ENCODE assay signal across 14 cellular contexts in the genomic region with DNA sequence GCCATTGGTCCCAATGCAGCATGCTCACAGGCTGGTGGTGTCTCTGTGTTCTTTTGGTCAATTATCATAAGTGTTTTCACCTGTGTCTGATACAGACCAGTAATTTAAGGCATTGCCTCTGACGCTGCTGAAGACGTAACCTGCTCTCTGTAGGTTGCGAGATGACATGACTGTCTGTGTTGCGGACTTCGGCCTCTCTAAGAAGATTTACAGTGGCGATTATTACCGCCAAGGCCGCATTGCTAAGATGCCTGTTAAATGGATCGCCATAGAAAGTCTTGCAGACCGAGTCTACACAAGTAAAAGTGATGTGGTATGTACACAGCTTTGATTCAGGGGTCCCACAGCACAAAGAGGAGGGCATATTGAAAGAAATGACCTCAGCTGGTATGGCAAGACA. TPM values are rescaled to one million over a fixed set of nuclear protein-coding genes. Genes with fewer than 3 reads are reported as not detected.
DNase-seq lines count a peak whose midpoint lies in the region; ATAC-seq and TF ChIP-seq lines count a peak whose summit lies in the region.
"Had no signal": no experiment of that assay in that cellular context is flagged by ENCODE, and none has a peak within 500 bp of the region (broad histone marks: within the 10 kb centered on the region; RNA-seq: fewer than 3 reads in every experiment).

No MANE protein-coding gene starts in this region.

- intact Hi-C loops in esophagus muscularis mucosa (cut with DNase I): no loop called here

- H3K4me3 ChIP-seq in GM23338 (no peak overlapping the region), Peyer's patch (no peak overlapping the region), esophagus muscularis mucosa (no peak overlapping the region)
- H3K4me3 ChIP-seq: BLaER1 had no signal

- H3K27me3 Mint-ChIP-seq in GM23338 (ENCODE audit: insufficient read depth, low read depth, poor library complexity): no peaks in the 10 kb centered on the region
- H3K27me3 Mint-ChIP-seq in type B pancreatic cell: no peaks in the 10 kb centered on the region

- H3K27ac Mint-ChIP-seq in GM23338: peak overlapping the region; percentile 46; the same call in 1 of the 2 replicates
- peak overlapping the region; percentile 72 for H3K27ac Mint-ChIP-seq in type B pancreatic cell
- H3K27ac Mint-ChIP-seq: CD4-positive, alpha-beta memory T cell; H9 had no signal

- H3K4me1 ChIP-seq in GM23338 (ENCODE audit: insufficient read depth): no peaks in the 10 kb centered on the region
- peaks cover 0 to 11% (median 0%) of the 10 kb centered on the region in 4 donors for H3K4me1 ChIP-seq in Peyer's patch
- no peaks in the 10 kb centered on the region for H3K4me1 ChIP-seq in esophagus muscularis mucosa
- H3K4me1 ChIP-seq: BLaER1 had no signal

- no peaks in the 10 kb centered on the region for H3K36me3 ChIP-seq in GM23338 (ENCODE audit: insufficient read depth)
- no peaks in the 10 kb centered on the region for H3K36me3 ChIP-seq in Peyer's patch
- peaks cover 0 to 70% (median 27%) of the 10 kb centered on the region in 4 donors for H3K36me3 ChIP-seq in esophagus muscularis mucosa
- H3K36me3 ChIP-seq: BLaER1 had no signal

- no peaks in the 10 kb centered on the region for H4K20me1 ChIP-seq in GM23338 (replicated peaks; ENCODE audit: insufficient read depth)
- H4K20me1 ChIP-seq: BLaER1 had no signal

- peaks cover 8% of the 10 kb centered on the region; the same call in 2 of the 3 replicates for H3K36me3 Mint-ChIP-seq in GM23338 (ENCODE audit: low read depth)
- H3K36me3 Mint-ChIP-seq in type B pancreatic cell: peaks cover 47% of the 10 kb centered on the region
- H3K36me3 Mint-ChIP-seq: CD4-positive, alpha-beta memory T cell had no signal

- no peaks in the 10 kb centered on the region for H3K9me3 ChIP-seq in Peyer's patch
- no peaks in the 10 kb centered on the region for H3K9me3 ChIP-seq in esophagus muscularis mucosa
- H3K9me3 ChIP-seq: BLaER1 had no signal

- peaks cover 11% of the 10 kb centered on the region; the same call in 2 of the 3 replicates for H3K4me1 Mint-ChIP-seq in GM23338
- H3K4me1 Mint-ChIP-seq in type B pancreatic cell (ENCODE audit: unreplicated experiment): peaks cover 16% of the 10 kb centered on the region
- H3K4me1 Mint-ChIP-seq: CD4-positive, alpha-beta memory T cell had no signal

- H3K27me3 ChIP-seq in GM23338 (ENCODE audit: insufficient read depth) (no peaks in the 10 kb centered on the region), Peyer's patch (no peaks in the 10 kb centered on the region), esophagus muscularis mucosa (no peaks in the 10 kb centered on the region)
- H3K27me3 ChIP-seq: BLaER1 had no signal

- no peak for TF ChIP-seq EP300 in esophagus muscularis mucosa (IDR thresholded peaks at IDR 0.05)

- no peak overlapping the region for H3K4me3 Mint-ChIP-seq in GM23338
- no peak overlapping the region for H3K4me3 Mint-ChIP-seq in type B pancreatic cell
- H3K4me3 Mint-ChIP-seq: CD14-positive monocyte; CD4-positive, alpha-beta memory T cell; H9 had no signal

- WGBS in esophagus muscularis mucosa: 94% methylated on average over 10 of the region's 10 CpGs

- H3K27ac ChIP-seq in GM23338 (ENCODE audit: low read depth) (no peak overlapping the region), Peyer's patch (peak overlapping the region in 2 of 4 donors; percentile 64 to 72), esophagus muscularis mucosa (replicated peaks in 1 of 4) (no peak overlapping the region)
- H3K27ac ChIP-seq: BLaER1 had no signal

- no peaks in the 10 kb centered on the region for H3F3A ChIP-seq in GM23338 (replicated peaks; ENCODE audit: low read depth)

- H3K4me2 ChIP-seq in GM23338: no peak overlapping the region
- H3K4me2 ChIP-seq: BLaER1 had no signal

- H3K9me3 Mint-ChIP-seq in GM23338: no peaks in the 10 kb centered on the region
- H3K9me3 Mint-ChIP-seq in type B pancreatic cell: no peaks in the 10 kb centered on the region
- H3K9me3 Mint-ChIP-seq: CD4-positive, alpha-beta memory T cell; H9 had no signal

- no peaks in the 10 kb centered on the region for H3K79me2 ChIP-seq in GM23338 (replicated peaks; ENCODE audit: insufficient read depth)

- H2AFZ ChIP-seq in GM23338: no peak overlapping the region

- no peaks in the 10 kb centered on the region for H3K9me2 ChIP-seq in GM23338 (ENCODE audit: insufficient read depth)

- TF ChIP-seq POLR2A in Peyer's patch (IDR thresholded peaks at IDR 0.05) (no peak), esophagus muscularis mucosa (IDR thresholded peaks at IDR 0.05; ENCODE audit: low read depth) (no peak)

- DNase-seq in GM23338 (ENCODE audit: low spot score): no peak
- peak in 2 of 3 donors; percentile 59 to 72 for DNase-seq in Peyer's patch
- peak; percentile 62 for DNase-seq in islet precursor cell
- no peak for DNase-seq in type B pancreatic cell (ENCODE audit: extremely low spot score, unreplicated experiment)
- no peak for DNase-seq in esophagus muscularis mucosa (ENCODE audit: extremely low spot score)
- no peak for DNase-seq in retina
- DNase-seq: 8988T; CD4-positive, alpha-beta memory T cell; DMS153; GDM1 had no signal

- no peak for ATAC-seq in GM23338
- no peak for ATAC-seq in GM19455 (IDR thresholded peaks at IDR 0.05; ENCODE audit: unreplicated experiment)

- no peak for TF ChIP-seq CTCF in GM23338 (conservative IDR thresholded peaks at IDR 0.05; ENCODE audit: low read depth in 2 of 2)
- TF ChIP-seq CTCF in Peyer's patch (IDR thresholded peaks at IDR 0.05): peak in 1 of 6 experiments; percentile 7
- no peak for TF ChIP-seq CTCF in type B pancreatic cell (conservative IDR thresholded peaks at IDR 0.05)
- TF ChIP-seq CTCF in esophagus muscularis mucosa (IDR thresholded peaks at IDR 0.05): no peak

TF ChIP-seq in GM23338, 12 proteins besides CTCF, POLR2A, EP300 and RAD21 (continues in another document):
- no peak for TF ChIP-seq REST (IDR thresholded peaks at IDR 0.05; ENCODE audit: unreplicated experiment)
- no peak for TF ChIP-seq ETS1 (IDR thresholded peaks at IDR 0.05)
- TF ChIP-seq JUNB (IDR thresholded peaks at IDR 0.05; ENCODE audit: unreplicated experiment): no peak
- no peak for TF ChIP-seq POLR2AphosphoS5 (IDR thresholded peaks at IDR 0.05; ENCODE audit: low read depth)
- TF ChIP-seq STAT1 (IDR thresholded peaks at IDR 0.05; ENCODE audit: unreplicated experiment): no peak
- TF ChIP-seq CREB1 (CRISPR knock-in tag; IDR thresholded peaks at IDR 0.05; ENCODE audit: low read depth): no peak

RNA-seq across cellular contexts. Expression of gene TMEM87B, which starts 33.8 kb away (rescaled TPM):
- 15.4 and 25.0 TPM in 2 replicates for total RNA-seq in GM23338 (2014; rRNA removed; shearing (Covaris generic))
- polyA plus RNA-seq in GM23338 (2016; fragmentation: Nextera tagmentation; extraction: Ambion mirVana): 5.1 and 7.0 TPM in 2 replicates
- 10 to 100 TPM; 22.3 to 85.6 (median 48.6) TPM for total RNA-seq in Peyer's patch
- total RNA-seq in type B pancreatic cell (ENCODE audit: low replicate concordance): 15.5 and 27.2 TPM in 2 replicates
- 10 to 100 TPM; 13.7 to 21.8 (median 14.9) TPM for total RNA-seq in esophagus muscularis mucosa

Comparison
In these comparisons a context has a peak if more than half of its experiments do, and no peak if none do; other contexts are left out.
1. DNase-seq: peak in Peyer's patch (2 of 3) and islet precursor cell (single experiment); none in GM23338 (single experiment), type B pancreatic cell (single experiment), esophagus muscularis mucosa (single experiment) and retina (single experiment).